Comparison of ENCODE assay signal across 15 cellular contexts in the genomic region with DNA sequence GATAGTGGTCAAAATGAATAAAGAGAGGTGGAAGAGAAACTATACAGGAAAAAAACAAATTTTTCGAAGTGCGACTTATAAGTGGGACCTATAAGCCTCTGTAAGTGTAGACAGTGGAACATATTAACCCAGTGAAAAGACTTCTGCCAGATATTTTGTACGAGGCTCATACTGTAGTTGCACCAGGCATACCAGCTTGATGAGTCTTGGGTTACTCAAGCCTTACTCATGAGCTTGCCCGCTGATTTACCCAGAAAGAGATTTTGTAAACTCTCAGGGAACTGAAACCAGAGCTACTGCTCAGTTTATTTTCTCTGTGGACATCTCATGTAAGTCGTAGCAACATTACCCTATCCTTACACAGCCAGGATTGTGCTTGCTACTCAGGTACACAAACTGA.
DNase-seq lines count a peak whose midpoint lies in the region; ATAC-seq, FAIRE-seq and TF ChIP-seq lines count a peak whose summit lies in the region.
"Had no signal": no experiment of that assay in that cellular context is flagged by ENCODE, and none has a peak within 500 bp of the region (broad histone marks: within the 10 kb centered on the region; RNA-seq: fewer than 3 reads in every experiment).

No MANE protein-coding gene starts in this region.

- H3K27ac ChIP-seq in GM12878 (ENCODE audit: control insufficient read depth, insufficient read depth) (no peak overlapping the region), colonic mucosa (no peak overlapping the region)
- H3K27ac ChIP-seq: HL-60, neutrophil, thyroid gland had no signal

- peak overlapping the region; percentile 100 for H3K27ac Mint-ChIP-seq in Calu3 (ENCODE audit: unreplicated experiment)
- H3K27ac Mint-ChIP-seq: dendritic cell treated with granulocyte-macrophage colony-stimulating factor and Interleukin-4, amounts not matched to agents 40 ng/mL and 50 ng/mL, for 4 days; T-helper 2 cell treated with Interferon-gamma antibody and Interleukin-4, amounts not matched to agents 5 μg/mL and 100 μg/mL, for 36 hours had no signal

- H3K36me3 Mint-ChIP-seq in Calu3 (ENCODE audit: insufficient read depth, unreplicated experiment) = peaks cover 15% of the 10 kb centered on the region

- H3K9ac ChIP-seq in GM12878 (ENCODE audit: control insufficient read depth, insufficient read depth, low read length) (no peak overlapping the region), colonic mucosa (ENCODE audit: low read depth in 2 of 2, low read length in 2 of 2) (no peak overlapping the region)

- no peak for FAIRE-seq in GM12878 (lab: Jason Lieb, UNC)
- FAIRE-seq: islet of Langerhans had no signal

- H3K9me3 ChIP-seq in GM12878 (replicated peaks; ENCODE audit: control insufficient read depth, insufficient read depth, low read length) (no peaks in the 10 kb centered on the region), colonic mucosa (no peaks in the 10 kb centered on the region)
- H3K9me3 ChIP-seq: neutrophil, thyroid gland had no signal

- POLR2A ChIA-PET in GM12878 (lab: Charles Lee) = no interaction called here

- WGBS in GM12878 (ENCODE audit: insufficient coverage, insufficient replicate concordance, low lambda C conversion rate, missing lambda C conversion rate) = 14% methylated on average over 5 of the region's 5 CpGs

- RAD21 ChIA-PET in GM12878 (lab: Charles Lee; ENCODE audit: unreplicated experiment) = no interaction called here

- TF ChIP-seq CTCF in Calu3 (IDR thresholded peaks at IDR 0.05; ENCODE audit: unreplicated experiment) (no peak), GM12878 (IDR thresholded peaks at IDR 0.05 in 2 of 3, conservative IDR thresholded peaks at IDR 0.05 in 1 of 3; ENCODE audit: control insufficient read depth in 2 of 3, extremely low read depth in 1 of 3, insufficient read depth in 1 of 3, low read depth in 3 of 3, low read length in 3 of 3) (no peak), colonic mucosa (IDR thresholded peaks at IDR 0.05) (no peak)

- BruUV-seq in Calu3 (replicated peaks; lab: Mats Ljungman, UMichigan) (no TSS peak), GM12878 (replicated peaks; lab: Mats Ljungman, UMichigan) (no TSS peak)

- no peak for TF ChIP-seq RAD21 in GM12878 (IDR thresholded peaks at IDR 0.05; ENCODE audit: insufficient read depth, low read depth, low read length)

- H3K79me2 ChIP-seq in GM12878 (ENCODE audit: control insufficient read depth, insufficient read depth, low read length) = no peaks in the 10 kb centered on the region

- H3K27me3 ChIP-seq in GM12878 (replicated peaks in 1 of 2; ENCODE audit: control insufficient read depth in 2 of 2, insufficient read depth in 2 of 2, low read length in 1 of 2) (no peaks in the 10 kb centered on the region), colonic mucosa (no peaks in the 10 kb centered on the region)
- H3K27me3 ChIP-seq: neutrophil, thyroid gland had no signal

- no peaks in the 10 kb centered on the region for H3K9me3 Mint-ChIP-seq in Calu3 (ENCODE audit: low read depth, unreplicated experiment)
- H3K9me3 Mint-ChIP-seq: dendritic cell treated with granulocyte-macrophage colony-stimulating factor and Interleukin-4, amounts not matched to agents 40 ng/mL and 50 ng/mL, for 4 days had no signal

- DNase-seq in Calu3 (peak; percentile 55), MV-4-11 (lab: John Stamatoyannopoulos, UW) (peak; percentile 91), GM12878 (ENCODE audit: low read depth, low spot score) (no peak), kidney tubule cell (ENCODE audit: low spot score) (peak; percentile 97), HT-29 (ENCODE audit: low spot score) (no peak), cerebellar cortex (ENCODE audit: low spot score) (no peak), colonic mucosa (no peak)
- DNase-seq in activated CD4-positive, alpha-beta T cell treated with anti-CD3 and anti-CD28 coated beads for 48 hours = no peak
- DNase-seq: activated T-cell treated with anti-CD3 and anti-CD28 coated beads, Interleukin-2, amount 50 U/mL, for 48 hours; thyroid gland had no signal

- SMC1A ChIA-PET in GM12878 (lab: Charles Lee; ENCODE audit: uncharacterized antibody, unreplicated experiment) = interaction anchor here (1.0 to 1.4 kb wide), 2 partner anchors 48 to 89 kb away, joined by 3 read pairs; no protein-coding TSS in a partner anchor

- no peak overlapping the region for H3K4me2 ChIP-seq in GM12878 (ENCODE audit: control insufficient read depth, insufficient read depth)

- peaks cover 52% of the 10 kb centered on the region for H3K4me1 Mint-ChIP-seq in Calu3 (ENCODE audit: low read depth, unreplicated experiment)

- in situ Hi-C loops in GM12878 (cut with MboI) = no loop called here

- TF ChIP-seq POLR2A in GM12878 (IDR thresholded peaks at IDR 0.05; ENCODE audit: low read depth, low read length) = no peak

- no peaks in the 10 kb centered on the region for H3K36me3 ChIP-seq in GM12878 (ENCODE audit: control insufficient read depth in 2 of 2, insufficient read depth in 2 of 2, low read length in 1 of 2)
- H3K36me3 ChIP-seq in colonic mucosa = no peaks in the 10 kb centered on the region
- H3K36me3 ChIP-seq: neutrophil, thyroid gland had no signal

- ATAC-seq in GM12878 = peak; percentile 58

- H2AFZ ChIP-seq in GM12878 (ENCODE audit: control insufficient read depth, low read depth, low read length) = no peak overlapping the region

- H3K4me1 ChIP-seq in GM12878 (ENCODE audit: control insufficient read depth, insufficient read depth, low read length) (no peaks in the 10 kb centered on the region), colonic mucosa (no peaks in the 10 kb centered on the region)
- H3K4me1 ChIP-seq: thyroid gland had no signal

- no peaks in the 10 kb centered on the region for H3K27me3 Mint-ChIP-seq in Calu3 (ENCODE audit: unreplicated experiment)
- H3K27me3 Mint-ChIP-seq: dendritic cell treated with granulocyte-macrophage colony-stimulating factor and Interleukin-4, amounts not matched to agents 40 ng/mL and 50 ng/mL, for 4 days had no signal

- intact Hi-C loops in Calu3 (cut with micrococcal nuclease; ENCODE audit: unreplicated experiment) (no loop called here), GM12878 (cut with micrococcal nuclease; ENCODE audit: unreplicated experiment) (no loop called here), colonic mucosa (cut with DNase I) (no loop called here)

- peak overlapping the region; percentile 27 for H3K4me3 Mint-ChIP-seq in Calu3 (ENCODE audit: low read depth, unreplicated experiment)
- H3K4me3 Mint-ChIP-seq: dendritic cell treated with granulocyte-macrophage colony-stimulating factor and Interleukin-4, amounts not matched to agents 40 ng/mL and 50 ng/mL, for 4 days; T-helper 2 cell treated with Interferon-gamma antibody and Interleukin-4, amounts not matched to agents 5 μg/mL and 100 μg/mL, for 36 hours had no signal

- no peak for TF ChIP-seq EP300 in GM12878 (IDR thresholded peaks at IDR 0.05; ENCODE audit: borderline replicate concordance in 1 of 2, control insufficient read depth in 1 of 2, low read depth in 2 of 2, low read length in 2 of 2)

- CTCF ChIA-PET in Calu3 (lab: Charles Lee) (interaction anchor here (0.9 kb wide), 1 partner anchor 11 kb away, joined by 3 read pairs; no protein-coding TSS in a partner anchor), GM12878 (lab: Yijun Ruan, JAX) (no interaction called here)

- H4K20me1 ChIP-seq in GM12878 (ENCODE audit: control insufficient read depth, insufficient read depth) = no peaks in the 10 kb centered on the region

- H3K4me3 ChIP-seq in GM12878 (no peak overlapping the region), colonic mucosa (no peak overlapping the region)
- H3K4me3 ChIP-seq: thyroid gland had no signal

TF ChIP-seq in GM12878, 131 proteins besides CTCF, POLR2A, EP300 and RAD21 (continues in another document):
- TF ChIP-seq NR2C2 (IDR thresholded peaks at IDR 0.05; ENCODE audit: borderline replicate concordance, control insufficient read depth, insufficient read length, low read depth) = no peak
- TF ChIP-seq FOS (IDR thresholded peaks at IDR 0.05; ENCODE audit: borderline replicate concordance, extremely low read depth, insufficient read length) = no peak
- TF ChIP-seq SUZ12 (IDR thresholded peaks at IDR 0.05; ENCODE audit: unreplicated experiment) = no peak
- TF ChIP-seq ASH2L (IDR thresholded peaks at IDR 0.05; ENCODE audit: borderline replicate concordance, low read depth) = no peak
- no peak for TF ChIP-seq NFXL1 (IDR thresholded peaks at IDR 0.05; ENCODE audit: borderline replicate concordance)
- TF ChIP-seq ZNF217 (IDR thresholded peaks at IDR 0.05) = no peak
- TF ChIP-seq TBL1XR1 (IDR thresholded peaks at IDR 0.05; ENCODE audit: low read depth, low read length) = no peak
- no peak for TF ChIP-seq MYC (IDR thresholded peaks at IDR 0.05; ENCODE audit: insufficient read depth, insufficient read length, insufficient replicate concordance, low read length, severe bottlenecking)
- TF ChIP-seq POLR2AphosphoS5 (IDR thresholded peaks at IDR 0.05; ENCODE audit: low read length) = no peak
- TF ChIP-seq SREBF2 (IDR thresholded peaks at IDR 0.05; ENCODE audit: low read length) = no peak
- TF ChIP-seq MTA2 (IDR thresholded peaks at IDR 0.05; ENCODE audit: low read depth) = no peak
- no peak for TF ChIP-seq WRNIP1 (IDR thresholded peaks at IDR 0.05; ENCODE audit: borderline replicate concordance, low read depth, low read length)
- TF ChIP-seq KLF5 (IDR thresholded peaks at IDR 0.05; ENCODE audit: partially characterized antibody) = no peak

Comparison
In these comparisons a context has a peak if more than half of its experiments do, and no peak if none do; other contexts are left out.
1. DNase-seq: peak in Calu3 (single experiment), MV-4-11 (single experiment) and kidney tubule cell (single experiment); none in GM12878 (single experiment), activated CD4-positive, alpha-beta T cell treated with anti-CD3 and anti-CD28 coated beads for 48 hours (single experiment), HT-29 (single experiment), cerebellar cortex (single experiment) and colonic mucosa (single experiment).